ENCODE assay signal across 17 cellular contexts in the genomic region with DNA sequence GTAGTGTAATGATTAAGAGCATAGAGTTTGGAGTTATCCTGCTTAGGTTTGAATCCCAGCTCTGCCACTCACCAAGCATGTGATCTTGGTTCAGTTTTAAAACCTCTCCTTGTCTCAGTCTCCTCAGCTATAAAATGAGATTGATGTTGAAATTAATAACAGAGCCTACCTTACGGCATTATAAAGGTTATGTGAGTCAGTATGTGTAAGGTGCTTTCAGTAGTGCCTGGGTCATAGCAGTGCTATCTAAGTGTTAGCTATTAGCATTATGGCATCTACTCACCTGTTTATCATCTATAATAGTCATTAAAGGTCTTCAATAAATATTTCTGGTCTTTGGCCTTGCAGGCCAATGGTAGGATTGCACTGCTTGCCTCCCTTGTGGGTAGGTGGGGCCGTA. TPM values are rescaled to one million over a fixed set of nuclear protein-coding genes. Genes with fewer than 3 reads are reported as not detected.
DNase-seq lines count a peak whose midpoint lies in the region; ATAC-seq and TF ChIP-seq lines count a peak whose summit lies in the region.
"Had no signal": no experiment of that assay in that cellular context is flagged by ENCODE, and none has a peak within 500 bp of the region (broad histone marks: within the 10 kb centered on the region; RNA-seq: fewer than 3 reads in every experiment).

No MANE protein-coding gene starts in this region.

- POLR2A ChIA-PET in WTC11 (lab: Charles Lee): no interaction called here

- peak; percentile 63 for ATAC-seq in stimulated activated naive CD8-positive, alpha-beta T cell treated with anti-CD3 and anti-CD28 coated beads, Interleukin-15, Interleukin-2, amounts not matched to agents 100 U/mL and 50 U/mL, for 24 hours
- no peak for ATAC-seq in stimulated activated naive CD8-positive, alpha-beta T cell treated with anti-CD3 and anti-CD28 coated beads, Interleukin-15, amount 100 ng/mL, for 72 hours
- peak; percentile 47 for ATAC-seq in activated T-helper 17 cell treated with anti-CD3 and anti-CD28 coated beads, Interleukin-2, amount 50 U/mL, for 72 hours (replicated peaks)
- ATAC-seq in naive B cell (ENCODE audit: low read depth in 2 of 2) (no peak), WTC11 (no peak)
- ATAC-seq: HCT116, HepG2 had no signal

- peaks cover 36% of the 10 kb centered on the region for H3K36me3 Mint-ChIP-seq in activated T-helper 17 cell treated with anti-CD3 and anti-CD28 coated beads, Interleukin-2, amount 50 U/mL, for 72 hours (ENCODE audit: low read depth)
- H3K36me3 Mint-ChIP-seq in naive B cell (peaks cover 36 to 38% of the 10 kb centered on the region in 2 donors), WTC11 (no peaks in the 10 kb centered on the region)

- intact Hi-C loops in head of caudate nucleus (cut with DNase I): no loop called here

- H3K4me3 Mint-ChIP-seq in stimulated activated naive CD8-positive, alpha-beta T cell treated with anti-CD3 and anti-CD28 coated beads, Interleukin-15, amount 100 ng/mL, for 72 hours: no peak overlapping the region
- H3K4me3 Mint-ChIP-seq in activated T-helper 17 cell treated with anti-CD3 and anti-CD28 coated beads, Interleukin-2, amount 50 U/mL, for 72 hours: no peak overlapping the region
- H3K4me3 Mint-ChIP-seq in naive B cell (peak overlapping the region in 1 of 8 donors; percentile 49), WTC11 (no peak overlapping the region)
- H3K4me3 Mint-ChIP-seq: CD4-positive, alpha-beta memory T cell had no signal

- peaks cover 52% of the 10 kb centered on the region for H3K4me1 Mint-ChIP-seq in stimulated activated naive CD8-positive, alpha-beta T cell treated with anti-CD3 and anti-CD28 coated beads, Interleukin-15, amount 100 ng/mL, for 72 hours
- peaks cover 45% of the 10 kb centered on the region for H3K4me1 Mint-ChIP-seq in activated T-helper 17 cell treated with anti-CD3 and anti-CD28 coated beads, Interleukin-2, amount 50 U/mL, for 72 hours
- H3K4me1 Mint-ChIP-seq in naive B cell: peaks cover 71 to 87% (median 86%) of the 10 kb centered on the region in 3 donors
- no peaks in the 10 kb centered on the region for H3K4me1 Mint-ChIP-seq in WTC11

- H3K27me3 Mint-ChIP-seq in stimulated activated naive CD8-positive, alpha-beta T cell treated with anti-CD3 and anti-CD28 coated beads, Interleukin-15, amount 100 ng/mL, for 72 hours: no peaks in the 10 kb centered on the region
- H3K27me3 Mint-ChIP-seq in activated T-helper 17 cell treated with anti-CD3 and anti-CD28 coated beads, Interleukin-2, amount 50 U/mL, for 72 hours: no peaks in the 10 kb centered on the region
- H3K27me3 Mint-ChIP-seq in naive B cell: no peaks in the 10 kb centered on the region
- H3K27me3 Mint-ChIP-seq in WTC11 (ENCODE audit: low read depth): peaks cover 12% of the 10 kb centered on the region
- H3K27me3 Mint-ChIP-seq: CD4-positive, alpha-beta memory T cell had no signal

- peak overlapping the region in 1 of 2 donors; percentile 28 for H3K27ac Mint-ChIP-seq in stimulated activated naive CD8-positive, alpha-beta T cell treated with anti-CD3 and anti-CD28 coated beads, Interleukin-15, amount 100 ng/mL, for 72 hours
- no peak overlapping the region for H3K27ac Mint-ChIP-seq in activated T-helper 17 cell treated with anti-CD3 and anti-CD28 coated beads, Interleukin-2, amount 50 U/mL, for 72 hours
- H3K27ac Mint-ChIP-seq in naive B cell (peak overlapping the region in 4 of 6 donors; percentile 36 to 64 (median 50)), WTC11 (no peak overlapping the region)

- CTCF ChIA-PET in WTC11 (lab: Charles Lee): interaction anchor here (1.2 kb wide), 1 partner anchor 121 kb away, joined by 5 read pairs; no protein-coding TSS in a partner anchor

- DNase-seq in stimulated activated naive CD8-positive, alpha-beta T cell treated with anti-CD3 and anti-CD28 coated beads, Interleukin-15, Interleukin-2, amounts not matched to agents 100 U/mL and 50 U/mL, for 24 hours: no peak
- DNase-seq in stimulated activated naive CD8-positive, alpha-beta T cell treated with anti-CD3 and anti-CD28 coated beads, Interleukin-15, amount 100 ng/mL, for 72 hours: no peak
- no peak for DNase-seq in naive B cell
- DNase-seq in NCI-H146 treated with DMSO at 0.1 percent for 48 hours (lab: John Stamatoyannopoulos, UW; ENCODE audit: unreplicated experiment): no peak
- DNase-seq in WTC11 (ENCODE audit: low spot score): no peak
- no peak for DNase-seq in head of caudate nucleus
- DNase-seq: ACHN; C1 segment of cervical spinal cord; CD4-positive, alpha-beta memory T cell; COR-L47; DMS153; DMS79 treated with DMSO at 0.1 percent for 48 hours; EL had no signal

- H3K9me3 Mint-ChIP-seq in stimulated activated naive CD8-positive, alpha-beta T cell treated with anti-CD3 and anti-CD28 coated beads, Interleukin-15, amount 100 ng/mL, for 72 hours: no peaks in the 10 kb centered on the region
- no peaks in the 10 kb centered on the region for H3K9me3 Mint-ChIP-seq in activated T-helper 17 cell treated with anti-CD3 and anti-CD28 coated beads, Interleukin-2, amount 50 U/mL, for 72 hours
- no peaks in the 10 kb centered on the region for H3K9me3 Mint-ChIP-seq in naive B cell
- no peaks in the 10 kb centered on the region for H3K9me3 Mint-ChIP-seq in WTC11
- H3K9me3 Mint-ChIP-seq: CD4-positive, alpha-beta memory T cell had no signal

- TF ChIP-seq CTCF in WTC11 (IDR thresholded peaks at IDR 0.05): no peak

TF ChIP-seq in WTC11, 78 proteins besides CTCF, POLR2A, EP300 and RAD21 (continues in another document):
- TF ChIP-seq MYBL2 (CRISPR knock-in tag; IDR thresholded peaks at IDR 0.05): no peak
- TF ChIP-seq MAX (CRISPR knock-in tag; IDR thresholded peaks at IDR 0.05): no peak
- TF ChIP-seq, protein P1, sequence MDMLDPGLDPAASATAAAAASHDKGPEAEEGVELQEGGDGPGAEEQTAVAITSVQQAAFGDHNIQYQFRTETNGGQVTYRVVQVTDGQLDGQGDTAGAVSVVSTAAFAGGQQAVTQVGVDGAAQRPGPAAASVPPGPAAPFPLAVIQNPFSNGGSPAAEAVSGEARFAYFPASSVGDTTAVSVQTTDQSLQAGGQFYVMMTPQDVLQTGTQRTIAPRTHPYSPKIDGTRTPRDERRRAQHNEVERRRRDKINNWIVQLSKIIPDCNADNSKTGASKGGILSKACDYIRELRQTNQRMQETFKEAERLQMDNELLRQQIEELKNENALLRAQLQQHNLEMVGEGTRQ (CRISPR knock-in tag; IDR thresholded peaks at IDR 0.05): no peak
- no peak for TF ChIP-seq GABPB1 (CRISPR knock-in tag; IDR thresholded peaks at IDR 0.05)
- no peak for TF ChIP-seq ZSCAN18 (CRISPR knock-in tag; IDR thresholded peaks at IDR 0.05)
- TF ChIP-seq, protein P2, sequence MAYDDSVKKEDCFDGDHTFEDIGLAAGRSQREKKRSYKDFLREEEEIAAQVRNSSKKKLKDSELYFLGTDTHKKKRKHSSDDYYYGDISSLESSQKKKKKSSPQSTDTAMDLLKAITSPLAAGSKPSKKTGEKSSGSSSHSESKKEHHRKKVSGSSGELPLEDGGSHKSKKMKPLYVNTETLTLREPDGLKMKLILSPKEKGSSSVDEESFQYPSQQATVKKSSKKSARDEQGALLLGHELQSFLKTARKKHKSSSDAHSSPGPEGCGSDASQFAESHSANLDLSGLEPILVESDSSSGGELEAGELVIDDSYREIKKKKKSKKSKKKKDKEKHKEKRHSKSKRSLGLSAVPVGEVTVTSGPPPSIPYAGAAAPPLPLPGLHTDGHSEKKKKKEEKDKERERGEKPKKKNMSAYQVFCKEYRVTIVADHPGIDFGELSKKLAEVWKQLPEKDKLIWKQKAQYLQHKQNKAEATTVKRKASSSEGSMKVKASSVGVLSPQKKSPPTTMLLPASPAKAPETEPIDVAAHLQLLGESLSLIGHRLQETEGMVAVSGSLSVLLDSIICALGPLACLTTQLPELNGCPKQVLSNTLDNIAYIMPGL (CRISPR knock-in tag; IDR thresholded peaks at IDR 0.05): no peak
- no peak for TF ChIP-seq NFYB (CRISPR knock-in tag; conservative IDR thresholded peaks at IDR 0.05; ENCODE audit: low read depth)

RNA-seq across cellular contexts. Expression of gene PRKCB, which starts 53.4 kb away (rescaled TPM):
- 10 to 100 TPM; 76.0 to 87.7 TPM for total RNA-seq in activated T-helper 17 cell treated with anti-CD3 and anti-CD28 coated beads, Interleukin-2, amount 50 U/mL, for 72 hours
- polyA plus RNA-seq in naive B cell (ENCODE audit: low read depth in 6 of 6): 100 to 1,000 TPM; 213 to 344 (median 285) TPM
- total RNA-seq in WTC11 (2021): 6.9 to 13.4 TPM (median 11.3 TPM) in 3 replicates
- total RNA-seq: A172, HepG2 had no signal

Comparison
In these comparisons a context has a peak if more than half of its experiments do, and no peak if none do; other contexts are left out.
1. ATAC-seq: peak in stimulated activated naive CD8-positive, alpha-beta T cell treated with anti-CD3 and anti-CD28 coated beads, Interleukin-15, Interleukin-2, amounts not matched to agents 100 U/mL and 50 U/mL, for 24 hours (single experiment) and activated T-helper 17 cell treated with anti-CD3 and anti-CD28 coated beads, Interleukin-2, amount 50 U/mL, for 72 hours (single experiment); none in stimulated activated naive CD8-positive, alpha-beta T cell treated with anti-CD3 and anti-CD28 coated beads, Interleukin-15, amount 100 ng/mL, for 72 hours (single experiment), naive B cell (0 of 2) and WTC11 (single experiment).
2. H3K27ac Mint-ChIP-seq: peak in naive B cell (4 of 6); none in activated T-helper 17 cell treated with anti-CD3 and anti-CD28 coated beads, Interleukin-2, amount 50 U/mL, for 72 hours (single experiment) and WTC11 (single experiment).